29 cellular contexts compared by ENCODE assay signal in genomic region chr6:5133943-5134342, GRCh38. TPM values are rescaled to one million over a fixed set of nuclear protein-coding genes. Genes with fewer than 3 reads are reported as not detected.
A peak's percentile ranks its signal among the peaks of the same experiment; 100 is the strongest.
DNase-seq lines count a peak whose midpoint lies in the region; ATAC-seq, FAIRE-seq and TF ChIP-seq lines count a peak whose summit lies in the region.
"Had no signal": no experiment of that assay in that cellular context is flagged by ENCODE, and none has a peak within 500 bp of the region (broad histone marks: within the 10 kb centered on the region; RNA-seq: fewer than 3 reads in every experiment).

No MANE protein-coding gene starts in this region.

- FAIRE-seq in GM12891 (lab: Jason Lieb, UNC), result peak; percentile 41
- FAIRE-seq: A204.1, G401.6, GM19239, K562 had no signal

- in situ Hi-C loops in ACHN (cut with HindIII; ENCODE audit: low pct_ligation_motif_present, low pct_unique_long_range_greater_than_20kb, low sequenced_read_pairs), result no loop called here

- TF ChIP-seq CTCF in RWPE2 (IDR thresholded peaks at IDR 0.05; ENCODE audit: poor library complexity, severe bottlenecking) (no peak), omental fat pad (IDR thresholded peaks at IDR 0.05) (no peak)

- no peaks in the 10 kb centered on the region for H3K36me3 ChIP-seq in RWPE2 (ENCODE audit: low read depth)
- H3K36me3 ChIP-seq: MG63, SJCRH30 had no signal

- H3K27me3 ChIP-seq in RWPE2 (ENCODE audit: insufficient read depth, poor library complexity, severe bottlenecking), result no peaks in the 10 kb centered on the region
- H3K27me3 ChIP-seq: MG63, SJCRH30 had no signal

- H3K4me3 Mint-ChIP-seq in stimulated activated memory B cell treated with anti-CD40 and anti-IgM and Interleukin-4, amounts not matched to agents 10 μg/mL and 1 μg/mL and 100 μg/mL, for 72 hours, result no peak overlapping the region
- H3K4me3 Mint-ChIP-seq: CD8-positive, alpha-beta T cell had no signal

- DNase-seq in GM12891 (ENCODE audit: insufficient read length, low spot score), result no peak
- DNase-seq in RWPE2 (ENCODE audit: low spot score), result no peak
- DNase-seq in epithelial cell of prostate (ENCODE audit: low read depth, low spot score), result peak; percentile 71
- no peak for DNase-seq in omental fat pad (ENCODE audit: low spot score)
- DNase-seq in ACHN, result no peak
- DNase-seq: AML-193; Caco-2; CD8-positive, alpha-beta T cell; MG63; NCI-H1048; NCI-H1417; NCI-H187; NCI-H2107; NCI-H524 treated with DMSO at 0.1 percent for 48 hours; NCI-H82; NK-92 treated with Interleukin-12 subunit alpha and Interleukin-12 subunit beta, amount 100 ng/mL, for 24 hours; PC-3; SJCRH30 had no signal

- no peaks in the 10 kb centered on the region for H3K9me3 ChIP-seq in RWPE2 (ENCODE audit: severe bottlenecking)
- H3K9me3 ChIP-seq: Caco-2, MG63, SJCRH30 had no signal

- H3K36me3 Mint-ChIP-seq in stimulated activated memory B cell treated with anti-CD40 and anti-IgM and Interleukin-4, amounts not matched to agents 10 μg/mL and 1 μg/mL and 100 μg/mL, for 72 hours, result peaks cover 13% of the 10 kb centered on the region
- H3K36me3 Mint-ChIP-seq: CD8-positive, alpha-beta T cell had no signal

- peaks cover 46% of the 10 kb centered on the region for H3K4me1 Mint-ChIP-seq in stimulated activated memory B cell treated with anti-CD40 and anti-IgM and Interleukin-4, amounts not matched to agents 10 μg/mL and 1 μg/mL and 100 μg/mL, for 72 hours

- H3K27ac Mint-ChIP-seq in stimulated activated memory B cell treated with anti-CD40 and anti-IgM and Interleukin-4, amounts not matched to agents 10 μg/mL and 1 μg/mL and 100 μg/mL, for 72 hours, result peak overlapping the region; percentile 46
- H3K27ac Mint-ChIP-seq: CD8-positive, alpha-beta T cell had no signal

- TF ChIP-seq POLR2A in GM12891 (IDR thresholded peaks at IDR 0.05; ENCODE audit: low read depth, low read length), result no peak

- no peaks in the 10 kb centered on the region for H3K4me1 ChIP-seq in RWPE2 (ENCODE audit: insufficient read depth, poor library complexity, severe bottlenecking)
- H3K4me1 ChIP-seq: Caco-2, SJCRH30 had no signal

- no peak overlapping the region for H3K27ac ChIP-seq in RWPE2 (ENCODE audit: poor library complexity, severe bottlenecking)
- peak overlapping the region; percentile 59 for H3K27ac ChIP-seq in epithelial cell of prostate
- H3K27ac ChIP-seq: C4-2B, SJCRH30 had no signal

- no peak overlapping the region for H3K4me3 ChIP-seq in RWPE2 (ENCODE audit: severe bottlenecking)
- H3K4me3 ChIP-seq: K562, MG63, SJCRH30 had no signal

- no peaks in the 10 kb centered on the region for H3K9me3 Mint-ChIP-seq in stimulated activated memory B cell treated with anti-CD40 and anti-IgM and Interleukin-4, amounts not matched to agents 10 μg/mL and 1 μg/mL and 100 μg/mL, for 72 hours
- H3K9me3 Mint-ChIP-seq: CD8-positive, alpha-beta T cell had no signal

- no peaks in the 10 kb centered on the region for H3K27me3 Mint-ChIP-seq in stimulated activated memory B cell treated with anti-CD40 and anti-IgM and Interleukin-4, amounts not matched to agents 10 μg/mL and 1 μg/mL and 100 μg/mL, for 72 hours

- ATAC-seq in RWPE2 (ENCODE audit: low read depth), result 0 out of 3 replicates have a peak, but pooled peaks have one; percentile 25
- ATAC-seq in stimulated activated memory B cell treated with anti-CD40 and anti-IgM and Interleukin-4, amounts not matched to agents 10 μg/mL and 1 μg/mL and 100 μg/mL, for 72 hours, result no peak
- ATAC-seq in omental fat pad (ENCODE audit: low FRiP score), result no peak
- ATAC-seq in HG03097 (IDR thresholded peaks at IDR 0.05; ENCODE audit: low FRiP score, unreplicated experiment), result no peak
- ATAC-seq: CD8-positive, alpha-beta T cell; HCT116; K562; PC-3; Right ventricle myocardium inferior; SK-N-SH treated with all-trans-retinoic acid at 6 μM for 48 hours had no signal

TF ChIP-seq in GM12891, 5 proteins besides CTCF, POLR2A, EP300 and RAD21:
- TF ChIP-seq POU2F2 (IDR thresholded peaks at IDR 0.05; ENCODE audit: low read depth, low read length) (no peak), SPI1 (IDR thresholded peaks at IDR 0.05; ENCODE audit: low read depth, low read length) (no peak), PAX5 (IDR thresholded peaks at IDR 0.05; ENCODE audit: insufficient read depth, low read length, severe bottlenecking) (no peak), POLR2AphosphoS5 (IDR thresholded peaks at IDR 0.05; ENCODE audit: low read depth, low read length) (no peak), TAF1 (IDR thresholded peaks at IDR 0.05; ENCODE audit: low read depth, low read length) (no peak)

RNA-seq across cellular contexts. Expression of gene PPP1R3G, which starts 48.8 kb away (rescaled TPM):
- 0.41 TPM for polyA plus RNA-seq in GM12891 (2012; ENCODE audit: low read depth, missing spikeins)
- total RNA-seq in omental fat pad, result 1 to 10 TPM in 2 of 4 donors, under 1 TPM in 2; 0.56 to 1.8 (median 1.3) TPM
- total RNA-seq: CD8-positive, alpha-beta T cell; H4 had no signal
